ENCODE assay signal across 1 cellular context in genomic region chr1:35185200-35185599, GRCh38.
TF ChIP-seq lines count a peak whose summit lies in the region.

No MANE protein-coding gene starts in this region.

TF ChIP-seq in GM12878, 131 proteins besides CTCF, POLR2A, EP300 and RAD21:
- TF ChIP-seq POLR2AphosphoS5 (IDR thresholded peaks at IDR 0.05; ENCODE audit: low read length) (peak; percentile 70; the same call in 1 of the 2 replicates), SRF (IDR thresholded peaks at IDR 0.05; ENCODE audit: low read depth in 2 of 2, low read length in 2 of 2) (no peak), FOXM1 (IDR thresholded peaks at IDR 0.05; ENCODE audit: low read depth, low read length) (no peak)
